Comparison of ENCODE assay signal across 1 cellular context in the genomic region with DNA sequence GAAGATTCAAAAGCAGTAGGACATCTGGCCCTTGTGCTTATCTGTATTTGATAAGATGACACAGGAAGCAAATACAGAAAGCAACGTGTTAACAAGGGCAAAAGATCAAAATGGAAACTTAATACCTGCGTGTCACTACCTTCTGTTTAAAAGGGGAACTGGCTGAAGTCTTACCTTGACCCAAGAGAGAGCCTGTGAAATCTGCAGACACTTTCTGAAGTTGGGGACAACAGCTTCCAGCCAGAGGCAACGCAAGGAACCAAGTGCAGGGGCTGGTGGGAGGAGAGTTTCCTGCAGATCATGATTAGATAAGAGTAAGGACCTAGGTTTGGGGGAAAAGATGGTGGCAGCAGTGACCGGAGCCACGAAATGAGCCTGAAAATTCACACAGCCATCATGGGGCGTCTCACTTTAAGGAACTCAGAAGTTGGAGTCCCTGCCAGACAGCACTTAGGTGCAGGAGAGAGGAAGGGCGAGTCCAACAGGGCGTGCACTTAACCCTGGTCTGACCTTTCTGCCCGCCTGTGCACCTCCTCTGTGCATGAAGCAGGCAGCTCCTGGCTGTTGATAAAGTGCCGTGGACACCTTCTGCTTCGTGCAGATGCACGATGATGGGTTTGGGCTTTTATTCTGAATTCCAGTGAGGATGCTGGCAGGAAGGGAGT.
TF ChIP-seq lines count a peak whose summit lies in the region.

No MANE protein-coding gene starts in this region.

TF ChIP-seq in K562, 482 proteins besides CTCF, POLR2A, EP300 and RAD21 (continued from another document and continues in another):
- TF ChIP-seq, protein P1, sequence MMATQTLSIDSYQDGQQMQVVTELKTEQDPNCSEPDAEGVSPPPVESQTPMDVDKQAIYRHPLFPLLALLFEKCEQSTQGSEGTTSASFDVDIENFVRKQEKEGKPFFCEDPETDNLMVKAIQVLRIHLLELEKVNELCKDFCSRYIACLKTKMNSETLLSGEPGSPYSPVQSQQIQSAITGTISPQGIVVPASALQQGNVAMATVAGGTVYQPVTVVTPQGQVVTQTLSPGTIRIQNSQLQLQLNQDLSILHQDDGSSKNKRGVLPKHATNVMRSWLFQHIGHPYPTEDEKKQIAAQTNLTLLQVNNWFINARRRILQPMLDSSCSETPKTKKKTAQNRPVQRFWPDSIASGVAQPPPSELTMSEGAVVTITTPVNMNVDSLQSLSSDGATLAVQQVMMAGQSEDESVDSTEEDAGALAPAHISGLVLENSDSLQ (IDR thresholded peaks at IDR 0.05): 0 out of 2 replicates have a peak, but pooled peaks have one; percentile 11
- TF ChIP-seq MIER1 (IDR thresholded peaks at IDR 0.05; ENCODE audit: low read depth) (no peak; the same call in 1 of the 2 replicates), ZNF77 (CRISPR knock-in tag; IDR thresholded peaks at IDR 0.05) (no peak), PTBP1 (IDR thresholded peaks at IDR 0.05; ENCODE audit: low read depth, low read length) (0 out of 2 replicates have a peak, but pooled peaks have one; percentile 61), SMAD4 (CRISPR knock-in tag; conservative IDR thresholded peaks at IDR 0.05) (peak; percentile 93), RBM15 (IDR thresholded peaks at IDR 0.05; ENCODE audit: insufficient read depth, low read length) (no peak), CREB1 (IDR thresholded peaks at IDR 0.05) (peak; percentile 35), CREB1 (CRISPR knock-in tag; IDR thresholded peaks at IDR 0.05) (no peak), COPS2 (conservative IDR thresholded peaks at IDR 0.05) (no peak), NCOA2 (IDR thresholded peaks at IDR 0.05; ENCODE audit: partially characterized antibody in 2 of 2) (no peak), SIN3A (IDR thresholded peaks at IDR 0.05; ENCODE audit: borderline replicate concordance in 2 of 2, control insufficient read depth in 1 of 2, low read depth in 2 of 2, low read length in 2 of 2) (no peak), TRIM24 (IDR thresholded peaks at IDR 0.05) (no peak; a peak in 1 of 4 replicates), ZFP30 (CRISPR knock-in tag; IDR thresholded peaks at IDR 0.05; ENCODE audit: borderline replicate concordance) (no peak), ARID1B (IDR thresholded peaks at IDR 0.05) (peak; percentile 90), GABPA (tag; conservative IDR thresholded peaks at IDR 0.05; ENCODE audit: low read depth) (peak; percentile 52; the same call in 1 of the 2 replicates), JUND (IDR thresholded peaks at IDR 0.05; ENCODE audit: borderline replicate concordance, low read depth, low read length) (no peak), JUND (tag; IDR thresholded peaks at IDR 0.05; ENCODE audit: borderline replicate concordance, low read depth, low read length) (peak; percentile 65; the same call in 2 of the 3 replicates), TEAD2 (tag; IDR thresholded peaks at IDR 0.05) (no peak), ETS2 (tag; IDR thresholded peaks at IDR 0.05; ENCODE audit: borderline replicate concordance, poor library complexity, severe bottlenecking) (no peak), STAT5A (IDR thresholded peaks at IDR 0.05; ENCODE audit: borderline replicate concordance, low read length) (peak; percentile 60), CSDE1 (IDR thresholded peaks at IDR 0.05) (no peak), SREBF2 (CRISPR knock-in tag; IDR thresholded peaks at IDR 0.05) (no peak), DMBX1 (CRISPR knock-in tag; IDR thresholded peaks at IDR 0.05; ENCODE audit: borderline replicate concordance) (0 out of 2 replicates have a peak, but pooled peaks have one; percentile 74), ZNF644 (tag; IDR thresholded peaks at IDR 0.05; ENCODE audit: low read depth) (peak; percentile 64; the same call in 1 of the 2 replicates), MED1 (CRISPR knock-in tag; IDR thresholded peaks at IDR 0.05; ENCODE audit: borderline replicate concordance) (no peak), MEIS2 (IDR thresholded peaks at IDR 0.05; ENCODE audit: partially characterized antibody) (peak; percentile 33), BDP1 (IDR thresholded peaks at IDR 0.05; ENCODE audit: insufficient read depth, insufficient read length) (no peak), FOXJ3 (CRISPR knock-in tag; IDR thresholded peaks at IDR 0.05) (no peak), CREM (IDR thresholded peaks at IDR 0.05; ENCODE audit: low read depth) (peak; percentile 53), TRIM28 (IDR thresholded peaks at IDR 0.05) (0 out of 2 replicates have a peak, but pooled peaks have one; percentile 16), ZNF699 (CRISPR knock-in tag; IDR thresholded peaks at IDR 0.05; ENCODE audit: insufficient replicate concordance) (no peak), ZSCAN29 (IDR thresholded peaks at IDR 0.05) (no peak), ZNF143 (CRISPR knock-in tag; IDR thresholded peaks at IDR 0.05) (no peak), GABPB1 (CRISPR knock-in tag; IDR thresholded peaks at IDR 0.05) (peak; percentile 25; the same call in 1 of the 2 replicates), SRSF3 (IDR thresholded peaks at IDR 0.05; ENCODE audit: insufficient read depth, low read length) (no peak), SREBF1 (IDR thresholded peaks at IDR 0.05; ENCODE audit: borderline replicate concordance, low read depth, low read length) (no peak), NRF1 (conservative IDR thresholded peaks at IDR 0.05 in 1 of 2, IDR thresholded peaks at IDR 0.05 in 1 of 2) (peak; percentile 26 to 30; a peak in 2 of 4 replicates), ZNF3 (CRISPR knock-in tag; IDR thresholded peaks at IDR 0.05) (no peak), RFX5 (IDR thresholded peaks at IDR 0.05; ENCODE audit: low read depth, low read length) (no peak)
- TF ChIP-seq, protein P2, sequence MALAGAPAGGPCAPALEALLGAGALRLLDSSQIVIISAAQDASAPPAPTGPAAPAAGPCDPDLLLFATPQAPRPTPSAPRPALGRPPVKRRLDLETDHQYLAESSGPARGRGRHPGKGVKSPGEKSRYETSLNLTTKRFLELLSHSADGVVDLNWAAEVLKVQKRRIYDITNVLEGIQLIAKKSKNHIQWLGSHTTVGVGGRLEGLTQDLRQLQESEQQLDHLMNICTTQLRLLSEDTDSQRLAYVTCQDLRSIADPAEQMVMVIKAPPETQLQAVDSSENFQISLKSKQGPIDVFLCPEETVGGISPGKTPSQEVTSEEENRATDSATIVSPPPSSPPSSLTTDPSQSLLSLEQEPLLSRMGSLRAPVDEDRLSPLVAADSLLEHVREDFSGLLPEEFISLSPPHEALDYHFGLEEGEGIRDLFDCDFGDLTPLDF (CRISPR knock-in tag; IDR thresholded peaks at IDR 0.05): 0 out of 2 replicates have a peak, but pooled peaks have one; percentile 45
- TF ChIP-seq, protein P3, sequence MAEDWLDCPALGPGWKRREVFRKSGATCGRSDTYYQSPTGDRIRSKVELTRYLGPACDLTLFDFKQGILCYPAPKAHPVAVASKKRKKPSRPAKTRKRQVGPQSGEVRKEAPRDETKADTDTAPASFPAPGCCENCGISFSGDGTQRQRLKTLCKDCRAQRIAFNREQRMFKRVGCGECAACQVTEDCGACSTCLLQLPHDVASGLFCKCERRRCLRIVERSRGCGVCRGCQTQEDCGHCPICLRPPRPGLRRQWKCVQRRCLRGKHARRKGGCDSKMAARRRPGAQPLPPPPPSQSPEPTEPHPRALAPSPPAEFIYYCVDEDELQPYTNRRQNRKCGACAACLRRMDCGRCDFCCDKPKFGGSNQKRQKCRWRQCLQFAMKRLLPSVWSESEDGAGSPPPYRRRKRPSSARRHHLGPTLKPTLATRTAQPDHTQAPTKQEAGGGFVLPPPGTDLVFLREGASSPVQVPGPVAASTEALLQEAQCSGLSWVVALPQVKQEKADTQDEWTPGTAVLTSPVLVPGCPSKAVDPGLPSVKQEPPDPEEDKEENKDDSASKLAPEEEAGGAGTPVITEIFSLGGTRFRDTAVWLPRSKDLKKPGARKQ (CRISPR knock-in tag; IDR thresholded peaks at IDR 0.05): no peak
- TF ChIP-seq, protein P4, sequence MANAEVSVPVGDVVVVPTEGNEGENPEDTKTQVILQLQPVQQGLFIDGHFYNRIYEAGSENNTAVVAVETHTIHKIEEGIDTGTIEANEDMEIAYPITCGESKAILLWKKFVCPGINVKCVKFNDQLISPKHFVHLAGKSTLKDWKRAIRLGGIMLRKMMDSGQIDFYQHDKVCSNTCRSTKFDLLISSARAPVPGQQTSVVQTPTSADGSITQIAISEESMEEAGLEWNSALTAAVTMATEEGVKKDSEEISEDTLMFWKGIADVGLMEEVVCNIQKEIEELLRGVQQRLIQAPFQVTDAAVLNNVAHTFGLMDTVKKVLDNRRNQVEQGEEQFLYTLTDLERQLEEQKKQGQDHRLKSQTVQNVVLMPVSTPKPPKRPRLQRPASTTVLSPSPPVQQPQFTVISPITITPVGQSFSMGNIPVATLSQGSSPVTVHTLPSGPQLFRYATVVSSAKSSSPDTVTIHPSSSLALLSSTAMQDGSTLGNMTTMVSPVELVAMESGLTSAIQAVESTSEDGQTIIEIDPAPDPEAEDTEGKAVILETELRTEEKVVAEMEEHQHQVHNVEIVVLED (CRISPR knock-in tag; IDR thresholded peaks at IDR 0.05): peak; percentile 41; the same call in 1 of the 2 replicates
- TF ChIP-seq, protein P5, sequence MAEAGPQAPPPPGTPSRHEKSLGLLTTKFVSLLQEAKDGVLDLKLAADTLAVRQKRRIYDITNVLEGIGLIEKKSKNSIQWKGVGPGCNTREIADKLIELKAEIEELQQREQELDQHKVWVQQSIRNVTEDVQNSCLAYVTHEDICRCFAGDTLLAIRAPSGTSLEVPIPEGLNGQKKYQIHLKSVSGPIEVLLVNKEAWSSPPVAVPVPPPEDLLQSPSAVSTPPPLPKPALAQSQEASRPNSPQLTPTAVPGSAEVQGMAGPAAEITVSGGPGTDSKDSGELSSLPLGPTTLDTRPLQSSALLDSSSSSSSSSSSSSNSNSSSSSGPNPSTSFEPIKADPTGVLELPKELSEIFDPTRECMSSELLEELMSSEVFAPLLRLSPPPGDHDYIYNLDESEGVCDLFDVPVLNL (CRISPR knock-in tag; IDR thresholded peaks at IDR 0.05; ENCODE audit: low read depth): no peak
- TF ChIP-seq, protein P6, sequence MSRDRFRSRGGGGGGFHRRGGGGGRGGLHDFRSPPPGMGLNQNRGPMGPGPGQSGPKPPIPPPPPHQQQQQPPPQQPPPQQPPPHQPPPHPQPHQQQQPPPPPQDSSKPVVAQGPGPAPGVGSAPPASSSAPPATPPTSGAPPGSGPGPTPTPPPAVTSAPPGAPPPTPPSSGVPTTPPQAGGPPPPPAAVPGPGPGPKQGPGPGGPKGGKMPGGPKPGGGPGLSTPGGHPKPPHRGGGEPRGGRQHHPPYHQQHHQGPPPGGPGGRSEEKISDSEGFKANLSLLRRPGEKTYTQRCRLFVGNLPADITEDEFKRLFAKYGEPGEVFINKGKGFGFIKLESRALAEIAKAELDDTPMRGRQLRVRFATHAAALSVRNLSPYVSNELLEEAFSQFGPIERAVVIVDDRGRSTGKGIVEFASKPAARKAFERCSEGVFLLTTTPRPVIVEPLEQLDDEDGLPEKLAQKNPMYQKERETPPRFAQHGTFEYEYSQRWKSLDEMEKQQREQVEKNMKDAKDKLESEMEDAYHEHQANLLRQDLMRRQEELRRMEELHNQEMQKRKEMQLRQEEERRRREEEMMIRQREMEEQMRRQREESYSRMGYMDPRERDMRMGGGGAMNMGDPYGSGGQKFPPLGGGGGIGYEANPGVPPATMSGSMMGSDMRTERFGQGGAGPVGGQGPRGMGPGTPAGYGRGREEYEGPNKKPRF (IDR thresholded peaks at IDR 0.05; ENCODE audit: low read depth, low read length): no peak
- TF ChIP-seq, protein P7, sequence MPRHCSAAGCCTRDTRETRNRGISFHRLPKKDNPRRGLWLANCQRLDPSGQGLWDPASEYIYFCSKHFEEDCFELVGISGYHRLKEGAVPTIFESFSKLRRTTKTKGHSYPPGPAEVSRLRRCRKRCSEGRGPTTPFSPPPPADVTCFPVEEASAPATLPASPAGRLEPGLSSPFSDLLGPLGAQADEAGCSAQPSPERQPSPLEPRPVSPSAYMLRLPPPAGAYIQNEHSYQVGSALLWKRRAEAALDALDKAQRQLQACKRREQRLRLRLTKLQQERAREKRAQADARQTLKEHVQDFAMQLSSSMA (CRISPR knock-in tag; IDR thresholded peaks at IDR 0.05): no peak
- TF ChIP-seq, protein P8, sequence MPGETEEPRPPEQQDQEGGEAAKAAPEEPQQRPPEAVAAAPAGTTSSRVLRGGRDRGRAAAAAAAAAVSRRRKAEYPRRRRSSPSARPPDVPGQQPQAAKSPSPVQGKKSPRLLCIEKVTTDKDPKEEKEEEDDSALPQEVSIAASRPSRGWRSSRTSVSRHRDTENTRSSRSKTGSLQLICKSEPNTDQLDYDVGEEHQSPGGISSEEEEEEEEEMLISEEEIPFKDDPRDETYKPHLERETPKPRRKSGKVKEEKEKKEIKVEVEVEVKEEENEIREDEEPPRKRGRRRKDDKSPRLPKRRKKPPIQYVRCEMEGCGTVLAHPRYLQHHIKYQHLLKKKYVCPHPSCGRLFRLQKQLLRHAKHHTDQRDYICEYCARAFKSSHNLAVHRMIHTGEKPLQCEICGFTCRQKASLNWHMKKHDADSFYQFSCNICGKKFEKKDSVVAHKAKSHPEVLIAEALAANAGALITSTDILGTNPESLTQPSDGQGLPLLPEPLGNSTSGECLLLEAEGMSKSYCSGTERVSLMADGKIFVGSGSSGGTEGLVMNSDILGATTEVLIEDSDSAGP (CRISPR knock-in tag; IDR thresholded peaks at IDR 0.05): peak; percentile 81
- TF ChIP-seq, protein P9, sequence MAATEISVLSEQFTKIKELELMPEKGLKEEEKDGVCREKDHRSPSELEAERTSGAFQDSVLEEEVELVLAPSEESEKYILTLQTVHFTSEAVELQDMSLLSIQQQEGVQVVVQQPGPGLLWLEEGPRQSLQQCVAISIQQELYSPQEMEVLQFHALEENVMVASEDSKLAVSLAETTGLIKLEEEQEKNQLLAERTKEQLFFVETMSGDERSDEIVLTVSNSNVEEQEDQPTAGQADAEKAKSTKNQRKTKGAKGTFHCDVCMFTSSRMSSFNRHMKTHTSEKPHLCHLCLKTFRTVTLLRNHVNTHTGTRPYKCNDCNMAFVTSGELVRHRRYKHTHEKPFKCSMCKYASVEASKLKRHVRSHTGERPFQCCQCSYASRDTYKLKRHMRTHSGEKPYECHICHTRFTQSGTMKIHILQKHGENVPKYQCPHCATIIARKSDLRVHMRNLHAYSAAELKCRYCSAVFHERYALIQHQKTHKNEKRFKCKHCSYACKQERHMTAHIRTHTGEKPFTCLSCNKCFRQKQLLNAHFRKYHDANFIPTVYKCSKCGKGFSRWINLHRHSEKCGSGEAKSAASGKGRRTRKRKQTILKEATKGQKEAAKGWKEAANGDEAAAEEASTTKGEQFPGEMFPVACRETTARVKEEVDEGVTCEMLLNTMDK (IDR thresholded peaks at IDR 0.05; ENCODE audit: borderline replicate concordance, insufficient read depth, low read depth, low read length, poor library complexity, severe bottlenecking): no peak
